Comparison of ENCODE assay signal across 8 cellular contexts in the genomic region with DNA sequence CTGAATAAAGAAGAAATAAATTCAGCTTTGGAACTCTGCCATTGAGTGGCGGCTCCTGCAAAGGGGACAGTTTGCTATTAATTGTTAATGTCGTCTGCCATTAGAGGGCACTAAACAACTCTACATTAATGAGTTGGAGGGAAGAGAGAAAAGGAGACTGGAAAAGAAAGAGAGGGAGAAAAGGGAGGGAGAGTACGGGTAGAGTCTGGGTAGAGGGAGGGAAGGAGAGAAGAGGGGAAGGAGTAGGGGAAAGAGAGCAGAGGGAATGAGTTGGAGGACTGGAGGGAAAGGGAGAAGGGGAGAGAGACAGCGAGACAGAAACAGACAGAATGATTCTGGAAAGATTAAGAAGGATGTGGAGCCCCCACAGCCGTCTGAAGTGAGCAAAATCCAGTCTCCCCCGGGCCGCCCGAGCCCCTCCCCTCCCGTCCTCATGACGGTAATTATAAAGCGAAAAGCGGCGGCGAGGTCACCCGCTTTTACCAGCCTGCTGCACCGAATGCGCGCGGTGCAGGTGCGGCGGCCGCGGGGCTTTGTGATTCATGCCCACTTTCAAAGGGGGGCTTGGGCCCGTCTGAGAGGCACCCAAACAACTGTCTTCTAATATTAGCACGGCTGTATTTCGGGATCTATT. TPM values are rescaled to one million over a fixed set of nuclear protein-coding genes. Genes with fewer than 3 reads are reported as not detected.
DNase-seq lines count a peak whose midpoint lies in the region; ATAC-seq, FAIRE-seq and TF ChIP-seq lines count a peak whose summit lies in the region.

No MANE protein-coding gene starts in this region.

- H3K27me3 ChIP-seq in Loucy (ENCODE audit: insufficient read depth, low read length, poor library complexity, severe bottlenecking) (no peaks in the 10 kb centered on the region), ectodermal cell (ENCODE audit: control insufficient read depth, insufficient read depth, low read length, poor library complexity, severe bottlenecking) (no peaks in the 10 kb centered on the region), lower lobe of right lung (ENCODE audit: low read depth) (no peaks in the 10 kb centered on the region), thyroid gland (no peaks in the 10 kb centered on the region)

- H3K4me3 ChIP-seq in A549 (peak overlapping the region; percentile 61), Loucy (ENCODE audit: low read length, poor library complexity, severe bottlenecking) (peak overlapping the region; percentile 68), ectodermal cell (ENCODE audit: insufficient read depth, low read depth, low read length) (peak overlapping the region; percentile 89), lower lobe of right lung (peak overlapping the region; percentile 78), thyroid gland (replicated peaks in 1 of 3) (peak overlapping the region in 1 of 3 donors; percentile 40)

- FAIRE-seq in A549 (lab: Jason Lieb, UNC), result no peak

- H3K79me2 ChIP-seq in Loucy (ENCODE audit: insufficient read depth, low read length), result no peaks in the 10 kb centered on the region

- H3K36me3 ChIP-seq in Loucy (ENCODE audit: insufficient read depth, low read length) (no peaks in the 10 kb centered on the region), ectodermal cell (ENCODE audit: control insufficient read depth, insufficient read depth, low read length) (no peaks in the 10 kb centered on the region), lower lobe of right lung (no peaks in the 10 kb centered on the region), thyroid gland (no peaks in the 10 kb centered on the region)

- H3K27ac ChIP-seq in A549 (peak overlapping the region; percentile 50 to 84; a peak in 5 of 6 replicates), ectodermal cell (ENCODE audit: insufficient read depth, low read depth, low read length, poor library complexity, severe bottlenecking) (peak overlapping the region; percentile 85), lower lobe of right lung (no peak overlapping the region), thyroid gland (no peak overlapping the region)

- intact Hi-C loops in lower lobe of right lung (cut with DNase I) (no loop called here), thyroid gland (cut with DNase I) (no loop called here)

- ATAC-seq in A549 (peak; percentile 52 to 60), lower lobe of right lung (peak; percentile 19 to 35), HG03039 (IDR thresholded peaks at IDR 0.05; ENCODE audit: unreplicated experiment) (no peak)

- peak overlapping the region; percentile 96 for H3K4me2 ChIP-seq in A549
- H3K4me2 ChIP-seq in Loucy (ENCODE audit: low read depth, low read length, poor library complexity, severe bottlenecking), result peak overlapping the region; percentile 64

- POLR2A ChIA-PET in A549 (lab: Yijun Ruan, JAX), result no interaction called here

- no peaks in the 10 kb centered on the region for H3K9me2 ChIP-seq in Loucy (replicated peaks; ENCODE audit: low read depth, low read length)

- WGBS in A549 (ENCODE audit: missing lambda C conversion rate), result under 1% methylated on average over 26 of the region's 26 CpGs
- 0% methylated on average over 26 of the region's 26 CpGs for WGBS in ectodermal cell, 2 experiments
- 1 to 4% methylated on average over 26 of the region's 26 CpGs for WGBS in thyroid gland, 2 donors

- H4K20me1 ChIP-seq in Loucy (ENCODE audit: insufficient read depth, low read length, poor library complexity, severe bottlenecking), result no peaks in the 10 kb centered on the region

- TF ChIP-seq EP300 in A549 (IDR thresholded peaks at IDR 0.05), result no peak

- TF ChIP-seq POLR2A in A549 (IDR thresholded peaks at IDR 0.05; ENCODE audit: low read length), result no peak
- no peak for TF ChIP-seq POLR2A in thyroid gland (IDR thresholded peaks at IDR 0.05)

- H3K4me1 ChIP-seq in A549 (peaks cover 8% of the 10 kb centered on the region; the same call in 1 of the 3 replicates), Loucy (ENCODE audit: insufficient read depth, low read length, poor library complexity, severe bottlenecking) (peaks cover 10% of the 10 kb centered on the region), ectodermal cell (ENCODE audit: control insufficient read depth, insufficient read depth, low read length) (peaks cover 8% of the 10 kb centered on the region), lower lobe of right lung (peaks cover 18% of the 10 kb centered on the region), thyroid gland (peaks cover 0 to 5% of the 10 kb centered on the region in 2 donors)

- peak overlapping the region; percentile 39 for H3K9ac ChIP-seq in Loucy (ENCODE audit: low read depth, low read length, poor library complexity, severe bottlenecking)

- H3K9me3 ChIP-seq in A549 (no peaks in the 10 kb centered on the region), Loucy (ENCODE audit: insufficient read depth, low read depth, low read length) (no peaks in the 10 kb centered on the region), ectodermal cell (ENCODE audit: control insufficient read depth, low read length) (no peaks in the 10 kb centered on the region), lower lobe of right lung (no peaks in the 10 kb centered on the region), thyroid gland (no peaks in the 10 kb centered on the region)

- H3F3A ChIP-seq in Loucy (ENCODE audit: low read depth), result no peaks in the 10 kb centered on the region

- peak overlapping the region; percentile 68 for H2AFZ ChIP-seq in Loucy (ENCODE audit: low read length)

- TF ChIP-seq CTCF in A549 (IDR thresholded peaks at IDR 0.05) (peak; percentile 67), Loucy (conservative IDR thresholded peaks at IDR 0.05; ENCODE audit: low read length) (peak; percentile 87), lower lobe of right lung (IDR thresholded peaks at IDR 0.05) (peak; percentile 52), thyroid gland (IDR thresholded peaks at IDR 0.05) (peak in 5 of 6 experiments; percentile 20 to 81 (median 51))

- DNase-seq in A549 (ENCODE audit: low read depth in 1 of 2, low spot score in 1 of 2), result peak; percentile 64 to 72
- peak; percentile 56 for DNase-seq in GM03348 (ENCODE audit: low spot score)
- peak; percentile 32 for DNase-seq in SK-N-DZ (ENCODE audit: low spot score)
- peak; percentile 51 for DNase-seq in lower lobe of right lung
- DNase-seq in thyroid gland, result peak; percentile 8 to 22

- CTCF ChIA-PET in A549 (lab: Yijun Ruan, JAX), result interaction anchor here (0.6 to 1.9 kb wide), 14 partner anchors 8 to 750 kb away, joined by 3 to 13 read pairs (median 4); no protein-coding TSS in a partner anchor

- peak; percentile 77 to 84 for TF ChIP-seq RAD21 in A549 (conservative IDR thresholded peaks at IDR 0.05 in 1 of 2, IDR thresholded peaks at IDR 0.05 in 1 of 2)

TF ChIP-seq in A549, 52 proteins besides CTCF, POLR2A, EP300 and RAD21 (continues in another document):
- TF ChIP-seq, protein P1, sequence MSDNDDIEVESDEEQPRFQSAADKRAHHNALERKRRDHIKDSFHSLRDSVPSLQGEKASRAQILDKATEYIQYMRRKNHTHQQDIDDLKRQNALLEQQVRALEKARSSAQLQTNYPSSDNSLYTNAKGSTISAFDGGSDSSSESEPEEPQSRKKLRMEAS (IDR thresholded peaks at IDR 0.05), result peak; percentile 25; the same call in 1 of the 2 replicates
- no peak for TF ChIP-seq CBX2 (IDR thresholded peaks at IDR 0.05; ENCODE audit: borderline replicate concordance, low read depth)
- no peak for TF ChIP-seq ATOH8 (CRISPR knock-in tag; IDR thresholded peaks at IDR 0.05; ENCODE audit: low read depth)
- TF ChIP-seq SREBF2 (IDR thresholded peaks at IDR 0.05), result no peak
- no peak for TF ChIP-seq FOSL2 (IDR thresholded peaks at IDR 0.05)
- TF ChIP-seq FOSL2 (CRISPR knock-in tag; IDR thresholded peaks at IDR 0.05), result peak; percentile 7; the same call in 1 of the 2 replicates
- TF ChIP-seq, protein P2, sequence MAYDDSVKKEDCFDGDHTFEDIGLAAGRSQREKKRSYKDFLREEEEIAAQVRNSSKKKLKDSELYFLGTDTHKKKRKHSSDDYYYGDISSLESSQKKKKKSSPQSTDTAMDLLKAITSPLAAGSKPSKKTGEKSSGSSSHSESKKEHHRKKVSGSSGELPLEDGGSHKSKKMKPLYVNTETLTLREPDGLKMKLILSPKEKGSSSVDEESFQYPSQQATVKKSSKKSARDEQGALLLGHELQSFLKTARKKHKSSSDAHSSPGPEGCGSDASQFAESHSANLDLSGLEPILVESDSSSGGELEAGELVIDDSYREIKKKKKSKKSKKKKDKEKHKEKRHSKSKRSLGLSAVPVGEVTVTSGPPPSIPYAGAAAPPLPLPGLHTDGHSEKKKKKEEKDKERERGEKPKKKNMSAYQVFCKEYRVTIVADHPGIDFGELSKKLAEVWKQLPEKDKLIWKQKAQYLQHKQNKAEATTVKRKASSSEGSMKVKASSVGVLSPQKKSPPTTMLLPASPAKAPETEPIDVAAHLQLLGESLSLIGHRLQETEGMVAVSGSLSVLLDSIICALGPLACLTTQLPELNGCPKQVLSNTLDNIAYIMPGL (CRISPR knock-in tag; IDR thresholded peaks at IDR 0.05; ENCODE audit: borderline replicate concordance), result no peak
- TF ChIP-seq BHLHE40 (IDR thresholded peaks at IDR 0.05; ENCODE audit: low read depth, low read length), result no peak
- TF ChIP-seq, protein P3, sequence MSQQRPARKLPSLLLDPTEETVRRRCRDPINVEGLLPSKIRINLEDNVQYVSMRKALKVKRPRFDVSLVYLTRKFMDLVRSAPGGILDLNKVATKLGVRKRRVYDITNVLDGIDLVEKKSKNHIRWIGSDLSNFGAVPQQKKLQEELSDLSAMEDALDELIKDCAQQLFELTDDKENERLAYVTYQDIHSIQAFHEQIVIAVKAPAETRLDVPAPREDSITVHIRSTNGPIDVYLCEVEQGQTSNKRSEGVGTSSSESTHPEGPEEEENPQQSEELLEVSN (IDR thresholded peaks at IDR 0.05; ENCODE audit: borderline replicate concordance, low read depth), result no peak

RNA-seq across cellular contexts. Expression of gene FST, which starts 1.9 kb away (rescaled TPM):
- polyA plus RNA-seq in A549 (2011; rRNA removed), result 10.1 and 11.2 TPM in 2 replicates
- 5.7 and 5.8 TPM in 2 replicates for polyA plus RNA-seq in A549 (2012; cell fraction: cytosol; rRNA removed)
- 7.2 and 7.9 TPM in 2 replicates for polyA plus RNA-seq in A549 (2012; cell fraction: nucleus; rRNA removed)
- polyA plus RNA-seq in A549 (2017; fragmentation: RNase III; extraction: RNeasy Plus Mini Kit Qiagen cat#74134 plus additional on column Dnase treatment), result 2.0 to 3.8 TPM (median 2.6 TPM) in 3 replicates
- polyA minus RNA-seq in A549 (2011; rRNA and poly(A)+ RNA removed), result 3.4 and 6.2 TPM in 2 replicates
- not detected in 2 replicates for polyA plus RNA-seq in SK-N-DZ (2014; cell fraction: cytosol; rRNA removed)
- polyA plus RNA-seq in SK-N-DZ (2014; cell fraction: nucleus; rRNA removed), result 0.19 and 0.20 TPM in 2 replicates
- 128 TPM for polyA plus RNA-seq in ectodermal cell (2013, experiment 1 of 4)
- 120 TPM for polyA plus RNA-seq in ectodermal cell (2013, experiment 2 of 4)
- polyA plus RNA-seq in ectodermal cell (2013, experiment 3 of 4), result 83.2 TPM
- 90.5 TPM for polyA plus RNA-seq in ectodermal cell (2013, experiment 4 of 4)
- total RNA-seq in lower lobe of right lung, result 2.1 TPM
- 1 to 10 TPM; 1.7 to 8.9 (median 2.8) TPM for total RNA-seq in thyroid gland

Comparison
In these comparisons a context has a peak if more than half of its experiments do, and no peak if none do; other contexts are left out.
1. DNase-seq: peak in every context shown above with its lines; median percentile 68 in A549; 56 in GM03348; 51 in lower lobe of right lung; 32 in SK-N-DZ; 15 in thyroid gland.
2. H3K27ac ChIP-seq: peak in A549 (2 of 2) and ectodermal cell (single experiment); none in lower lobe of right lung (single experiment) and thyroid gland (0 of 3).
3. Peak in every context shown above with its lines, with median percentiles within 50 percentile points of each other: CTCF ChIP-seq.